Comparison of ENCODE assay signal across 10 cellular contexts in the genomic region with DNA sequence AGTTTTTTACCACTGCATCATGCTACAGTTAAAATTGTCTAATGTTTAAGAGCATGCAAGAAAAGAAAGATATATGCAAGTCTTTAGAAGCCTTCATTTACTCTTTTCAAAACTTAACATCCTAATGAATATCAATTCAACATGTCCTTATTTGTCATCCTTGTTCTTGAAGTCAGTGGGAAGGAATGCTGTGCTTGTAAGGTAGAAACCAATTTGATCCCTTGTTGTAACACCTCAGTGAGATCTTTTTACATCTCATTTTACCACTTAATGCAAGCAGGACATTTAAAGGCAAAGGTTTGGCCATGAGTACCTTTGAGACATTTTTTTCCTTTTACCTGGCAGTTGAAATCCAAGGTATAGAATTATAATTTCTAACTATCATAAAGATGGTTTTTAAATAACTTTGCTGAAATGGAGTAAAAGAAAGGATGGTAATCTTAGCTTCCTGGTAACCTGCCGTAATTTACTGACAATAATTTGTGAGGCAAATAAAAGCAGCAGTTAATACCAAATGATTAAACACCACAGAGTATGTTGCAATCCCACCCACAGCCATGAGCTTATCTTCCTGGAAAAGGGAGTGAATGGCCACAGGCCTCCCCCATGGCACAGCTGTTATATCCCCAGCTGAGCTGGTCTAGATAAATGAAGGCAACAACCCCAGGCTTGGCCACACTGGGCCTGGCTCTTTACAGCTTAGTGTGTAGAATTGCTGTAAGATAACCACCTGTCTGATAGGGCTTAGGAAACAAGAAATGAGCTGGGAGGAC. TPM values are rescaled to one million over a fixed set of nuclear protein-coding genes. Genes with fewer than 3 reads are reported as not detected.
DNase-seq lines count a peak whose midpoint lies in the region; ATAC-seq, FAIRE-seq and TF ChIP-seq lines count a peak whose summit lies in the region.
"Had no signal": no experiment of that assay in that cellular context is flagged by ENCODE, and none has a peak within 500 bp of the region (broad histone marks: within the 10 kb centered on the region; RNA-seq: fewer than 3 reads in every experiment).

No MANE protein-coding gene starts in this region.

- H3K36me3 ChIP-seq in SJCRH30 (no peaks in the 10 kb centered on the region), heart right ventricle (no peaks in the 10 kb centered on the region), small intestine (ENCODE audit: control insufficient read depth in 2 of 2, insufficient read depth in 2 of 2, low read length in 2 of 2) (no peaks in the 10 kb centered on the region), sigmoid colon (no peaks in the 10 kb centered on the region)
- H3K36me3 ChIP-seq: vagina had no signal

- H3K4me3 ChIP-seq in SJCRH30 (no peak overlapping the region), heart right ventricle (no peak overlapping the region), small intestine (ENCODE audit: low read depth in 1 of 2, low read length in 2 of 2) (no peak overlapping the region), sigmoid colon (no peak overlapping the region)
- H3K4me3 ChIP-seq: vagina had no signal

- DNase-seq in HK-2 (ENCODE audit: unreplicated experiment) (peak; percentile 5), SJCRH30 (peak; percentile 90 to 96), heart right ventricle (peak; percentile 29 to 32), small intestine (peak; percentile 66), GM20000 (ENCODE audit: low spot score) (no peak), D721Med (ENCODE audit: insufficient read length, low spot score) (no peak), sigmoid colon (no peak)
- DNase-seq in activated CD4-positive, alpha-beta T cell treated with anti-CD3 and anti-CD28 coated beads for 4 hours = no peak
- DNase-seq: NCI-H2081 had no signal

- H3K4me1 ChIP-seq in SJCRH30 (peaks cover 28% of the 10 kb centered on the region), heart right ventricle (peaks cover 0 to 22% (median 0%) of the 10 kb centered on the region in 9 donors), small intestine (ENCODE audit: control insufficient read depth in 2 of 2, insufficient read depth in 1 of 2, low read depth in 1 of 2, low read length in 1 of 2) (peaks cover 0 to 2% of the 10 kb centered on the region in 2 donors), sigmoid colon (peaks cover 0 to 11% (median 5%) of the 10 kb centered on the region in 4 donors)

- no peak for TF ChIP-seq CTCF in heart right ventricle (IDR thresholded peaks at IDR 0.05)
- no peak for TF ChIP-seq CTCF in GM20000 (IDR thresholded peaks at IDR 0.05; ENCODE audit: extremely low read depth, missing control alignments)
- no peak for TF ChIP-seq CTCF in D721Med (IDR thresholded peaks at IDR 0.05; ENCODE audit: insufficient read depth, missing control alignments)
- TF ChIP-seq CTCF in sigmoid colon (IDR thresholded peaks at IDR 0.05) = no peak

- no peak for TF ChIP-seq EP300 in sigmoid colon (IDR thresholded peaks at IDR 0.05)

- TF ChIP-seq POLR2A in sigmoid colon (IDR thresholded peaks at IDR 0.05) = no peak

- intact Hi-C loops in heart right ventricle (cut with DNase I) (no loop called here), sigmoid colon (cut with DNase I) (no loop called here)

- H3K9me3 ChIP-seq in SJCRH30 (replicated peaks) = no peaks in the 10 kb centered on the region
- no peaks in the 10 kb centered on the region for H3K9me3 ChIP-seq in heart right ventricle
- no peaks in the 10 kb centered on the region for H3K9me3 ChIP-seq in small intestine (ENCODE audit: control insufficient read depth, low read depth)
- H3K9me3 ChIP-seq in sigmoid colon = no peaks in the 10 kb centered on the region
- H3K9me3 ChIP-seq: vagina had no signal

- H3K27ac ChIP-seq in SJCRH30 (peak overlapping the region; percentile 11; the same call in 1 of the 2 replicates), heart right ventricle (no peak overlapping the region), small intestine (ENCODE audit: low read depth in 1 of 2, low read length in 1 of 2) (peak overlapping the region in 1 of 2 donors; percentile 45), sigmoid colon (no peak overlapping the region)
- H3K27ac ChIP-seq: vagina had no signal

- peak in 7 of 8 donors; percentile 27 to 93 (median 72) for ATAC-seq in heart right ventricle

- 71 to 72% methylated on average over 1 of the region's 1 CpG for WGBS in heart right ventricle, 2 donors
- 12 to 49% (median 29%) methylated on average over 1 of the region's 1 CpG for WGBS in small intestine, 3 donors
- WGBS in sigmoid colon, 2 donors = 24 to 50% methylated on average over 1 of the region's 1 CpG

- FAIRE-seq in small intestine (lab: Jason Lieb, UNC) (no peak), D721Med (lab: Jason Lieb, UNC) (no peak)

- H3K27me3 ChIP-seq in SJCRH30 (no peaks in the 10 kb centered on the region), heart right ventricle (no peaks in the 10 kb centered on the region), small intestine (ENCODE audit: control insufficient read depth in 2 of 2, insufficient read depth in 2 of 2, low read length in 2 of 2) (no peaks in the 10 kb centered on the region), sigmoid colon (no peaks in the 10 kb centered on the region)
- H3K27me3 ChIP-seq: vagina had no signal

RNA-seq across cellular contexts. Expression of gene STRN3, which starts 33.2 kb away (rescaled TPM):
- total RNA-seq in SJCRH30 (2014; rRNA removed; shearing (Covaris generic)) = 71.0 and 80.9 TPM in 2 replicates
- total RNA-seq in heart right ventricle (10 to 100 TPM; 42.1 to 60.4 (median 52.5) TPM), sigmoid colon (10 to 100 TPM; 64.9 to 79.7 (median 71.3) TPM)
- polyA plus RNA-seq in heart right ventricle (10 to 100 TPM; 10.5 to 13.8 TPM), small intestine (10 to 100 TPM in 2 of 3 donors, 1 to 10 TPM in 1; 9.7 to 13.2 (median 10.5) TPM), sigmoid colon (10 to 100 TPM; 13.9 to 22.4 (median 19.2) TPM)

RNA-seq across cellular contexts. Expression of gene AP4S1, which starts 33.9 kb away (rescaled TPM):
- total RNA-seq in SJCRH30 (2014; rRNA removed; shearing (Covaris generic)) = 8.4 and 9.8 TPM in 2 replicates
- 1 to 10 TPM; 6.9 to 9.4 (median 8.5) TPM for total RNA-seq in heart right ventricle
- polyA plus RNA-seq in heart right ventricle = 1 to 10 TPM; 6.2 to 8.5 TPM
- polyA plus RNA-seq in small intestine = 1 to 10 TPM; 1.6 to 6.0 (median 5.4) TPM
- total RNA-seq in sigmoid colon = 10 to 100 TPM; 13.8 to 29.1 (median 18.3) TPM
- 1 to 10 TPM; 4.8 to 7.9 (median 6.5) TPM for polyA plus RNA-seq in sigmoid colon

Comparison
In these comparisons a context has a peak if more than half of its experiments do, and no peak if none do; other contexts are left out.
1. DNase-seq: peak in HK-2 (single experiment), SJCRH30 (2 of 2), heart right ventricle (2 of 2) and small intestine (single experiment); none in GM20000 (single experiment), D721Med (single experiment), sigmoid colon (single experiment) and activated CD4-positive, alpha-beta T cell treated with anti-CD3 and anti-CD28 coated beads for 4 hours (0 of 2).